16 cellular contexts compared by ENCODE assay signal in genomic region chr9:19703702-19704101, GRCh38.
DNase-seq lines count a peak whose midpoint lies in the region; ATAC-seq, FAIRE-seq and TF ChIP-seq lines count a peak whose summit lies in the region.
"Had no signal": no experiment of that assay in that cellular context is flagged by ENCODE, and none has a peak within 500 bp of the region (broad histone marks: within the 10 kb centered on the region; RNA-seq: fewer than 3 reads in every experiment).

No MANE protein-coding gene starts in this region.

- H2AFZ ChIP-seq in K562 (ENCODE audit: low read depth, low read length) = no peak overlapping the region

- no peak overlapping the region for H3K4me2 ChIP-seq in K562 (ENCODE audit: insufficient read depth, low read length)
- H3K4me2 ChIP-seq: BLaER1 had no signal

- H3K9me3 ChIP-seq in K562 (replicated peaks; ENCODE audit: control insufficient read depth, insufficient read depth, low read depth, low read length) (no peaks in the 10 kb centered on the region), BE2C (no peaks in the 10 kb centered on the region)
- H3K9me3 ChIP-seq: BLaER1, Caco-2 had no signal

- TF ChIP-seq RAD21 in K562 (CRISPR knock-in tag; conservative IDR thresholded peaks at IDR 0.05 in 1 of 2, IDR thresholded peaks at IDR 0.05 in 1 of 2) = no peak

- TF ChIP-seq POLR2A in K562 (conservative IDR thresholded peaks at IDR 0.05) (no peak), lower leg skin (IDR thresholded peaks at IDR 0.05) (no peak)

- in situ Hi-C loops in K562 (cut with MboI) = no loop called here

- H3K79me2 ChIP-seq in K562 (ENCODE audit: control insufficient read depth, insufficient read depth, low read length) = no peaks in the 10 kb centered on the region

- H3K9ac ChIP-seq in K562 (ENCODE audit: insufficient read depth in 1 of 2, low read depth in 2 of 2, low read length in 2 of 2) = no peak overlapping the region
- H3K9ac ChIP-seq: BLaER1 had no signal

- H3K9me1 ChIP-seq in K562 (ENCODE audit: control insufficient read depth, insufficient read depth, low read length) = no peaks in the 10 kb centered on the region

- H3K4me3 ChIP-seq in K562 (no peak overlapping the region), lower leg skin (ENCODE audit: low read depth, poor library complexity, severe bottlenecking) (no peak overlapping the region), BE2C (ENCODE audit: low read depth, low read length) (no peak overlapping the region)
- H3K4me3 ChIP-seq: BLaER1 had no signal

- H3K27ac ChIP-seq in K562 (ENCODE audit: extremely low read depth, low read depth, low read length) (no peak overlapping the region), foreskin keratinocyte (no peak overlapping the region)
- H3K27ac ChIP-seq: BLaER1, HL-60 had no signal

- ATAC-seq in K562 (no peak), foreskin keratinocyte (peak; percentile 45)
- ATAC-seq: HCT116 had no signal

- intact Hi-C loops in K562 (cut with micrococcal nuclease) (no loop called here), lower leg skin (cut with DNase I; ENCODE audit: low total_unique reads) (no loop called here)

- no peaks in the 10 kb centered on the region for H3K27me3 ChIP-seq in K562 (ENCODE audit: control insufficient read depth in 2 of 2, insufficient read depth in 2 of 2, low read length in 2 of 2)
- H3K27me3 ChIP-seq in foreskin keratinocyte = no peaks in the 10 kb centered on the region
- H3K27me3 ChIP-seq in BE2C = no peaks in the 10 kb centered on the region
- H3K27me3 ChIP-seq: BLaER1 had no signal

- POLR2A ChIA-PET in K562 (lab: Yijun Ruan, JAX) = no interaction called here

- BruUV-seq in K562 (replicated peaks; lab: Mats Ljungman, UMichigan) = no TSS peak

- H3K4me1 ChIP-seq in K562 (replicated peaks in 1 of 2; ENCODE audit: control insufficient read depth in 2 of 2, insufficient read depth in 2 of 2, low read length in 2 of 2) = no peaks in the 10 kb centered on the region; a peak in 1 of 5 replicates
- peaks cover 10% of the 10 kb centered on the region for H3K4me1 ChIP-seq in foreskin keratinocyte
- no peaks in the 10 kb centered on the region for H3K4me1 ChIP-seq in BE2C
- H3K4me1 ChIP-seq: Caco-2 had no signal

- FAIRE-seq in K562 (lab: Jason Lieb, UNC) = no peak
- FAIRE-seq: A204.1, GM12892 had no signal

- H4K20me1 ChIP-seq in K562 (replicated peaks; ENCODE audit: control insufficient read depth, insufficient read depth, low read length) = no peaks in the 10 kb centered on the region
- H4K20me1 ChIP-seq: BLaER1 had no signal

- peak; percentile 39 for DNase-seq in HCEC 1CT
- no peak for DNase-seq in K562 (ENCODE audit: extremely low read depth in 1 of 4, low spot score in 3 of 4)
- peak in 1 of 2 donors; percentile 9 for DNase-seq in foreskin keratinocyte
- DNase-seq in AML-193 (lab: John Stamatoyannopoulos, UW) = no peak
- no peak for DNase-seq in lower leg skin (ENCODE audit: low spot score in 2 of 2)
- no peak for DNase-seq in BE2C
- DNase-seq in NCI-H69 (lab: John Stamatoyannopoulos, UW) = no peak
- DNase-seq: Caco-2; CD8-positive, alpha-beta memory T cell; DND-41; GDM1 had no signal

- CTCF ChIA-PET in K562 (lab: Yijun Ruan, JAX; ENCODE audit: low intra/inter-chr PET ratio) = no interaction called here

- H3K36me3 ChIP-seq in K562 (ENCODE audit: control insufficient read depth, insufficient read depth, low read length) (no peaks in the 10 kb centered on the region), BE2C (no peaks in the 10 kb centered on the region)
- H3K36me3 ChIP-seq: BLaER1 had no signal

- TF ChIP-seq CTCF in K562 (IDR thresholded peaks at IDR 0.05 in 2 of 3, conservative IDR thresholded peaks at IDR 0.05 in 1 of 3; ENCODE audit: insufficient read depth in 2 of 3, low read depth in 1 of 3, low read length in 3 of 3) (no peak), foreskin keratinocyte (conservative IDR thresholded peaks at IDR 0.05) (no peak), lower leg skin (IDR thresholded peaks at IDR 0.05) (no peak), BE2C (IDR thresholded peaks at IDR 0.05; ENCODE audit: low read depth, low read length) (no peak)

- TF ChIP-seq EP300 in K562 (IDR thresholded peaks at IDR 0.05; ENCODE audit: low read length) = no peak

TF ChIP-seq in K562, 482 proteins besides CTCF, POLR2A, EP300 and RAD21:
- 0 out of 2 replicates have a peak, but pooled peaks have one; percentile 8 for TF ChIP-seq MAFG (tag; conservative IDR thresholded peaks at IDR 0.05)
- peak; percentile 36; the same call in 1 of the 2 replicates for TF ChIP-seq ZNF316 (IDR thresholded peaks at IDR 0.05)
- TF ChIP-seq, protein P1, sequence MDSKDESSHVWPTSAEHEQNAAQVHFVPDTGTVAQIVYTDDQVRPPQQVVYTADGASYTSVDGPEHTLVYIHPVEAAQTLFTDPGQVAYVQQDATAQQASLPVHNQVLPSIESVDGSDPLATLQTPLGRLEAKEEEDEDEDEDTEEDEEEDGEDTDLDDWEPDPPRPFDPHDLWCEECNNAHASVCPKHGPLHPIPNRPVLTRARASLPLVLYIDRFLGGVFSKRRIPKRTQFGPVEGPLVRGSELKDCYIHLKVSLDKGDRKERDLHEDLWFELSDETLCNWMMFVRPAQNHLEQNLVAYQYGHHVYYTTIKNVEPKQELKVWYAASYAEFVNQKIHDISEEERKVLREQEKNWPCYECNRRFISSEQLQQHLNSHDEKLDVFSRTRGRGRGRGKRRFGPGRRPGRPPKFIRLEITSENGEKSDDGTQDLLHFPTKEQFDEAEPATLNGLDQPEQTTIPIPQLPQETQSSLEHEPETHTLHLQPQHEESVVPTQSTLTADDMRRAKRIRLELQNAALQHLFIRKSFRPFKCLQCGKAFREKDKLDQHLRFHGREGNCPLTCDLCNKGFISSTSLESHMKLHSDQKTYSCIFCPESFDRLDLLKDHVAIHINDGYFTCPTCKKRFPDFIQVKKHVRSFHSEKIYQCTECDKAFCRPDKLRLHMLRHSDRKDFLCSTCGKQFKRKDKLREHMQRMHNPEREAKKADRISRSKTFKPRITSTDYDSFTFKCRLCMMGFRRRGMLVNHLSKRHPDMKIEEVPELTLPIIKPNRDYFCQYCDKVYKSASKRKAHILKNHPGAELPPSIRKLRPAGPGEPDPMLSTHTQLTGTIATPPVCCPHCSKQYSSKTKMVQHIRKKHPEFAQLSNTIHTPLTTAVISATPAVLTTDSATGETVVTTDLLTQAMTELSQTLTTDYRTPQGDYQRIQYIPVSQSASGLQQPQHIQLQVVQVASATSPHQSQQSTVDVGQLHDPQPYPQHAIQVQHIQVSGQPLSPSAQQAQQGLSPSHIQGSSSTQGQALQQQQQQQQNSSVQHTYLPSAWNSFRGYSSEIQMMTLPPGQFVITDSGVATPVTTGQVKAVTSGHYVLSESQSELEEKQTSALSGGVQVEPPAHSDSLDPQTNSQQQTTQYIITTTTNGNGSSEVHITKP (IDR thresholded peaks at IDR 0.05; ENCODE audit: partially characterized antibody) = no peak
- TF ChIP-seq CREM (IDR thresholded peaks at IDR 0.05; ENCODE audit: low read depth) = no peak
- TF ChIP-seq, protein P2, sequence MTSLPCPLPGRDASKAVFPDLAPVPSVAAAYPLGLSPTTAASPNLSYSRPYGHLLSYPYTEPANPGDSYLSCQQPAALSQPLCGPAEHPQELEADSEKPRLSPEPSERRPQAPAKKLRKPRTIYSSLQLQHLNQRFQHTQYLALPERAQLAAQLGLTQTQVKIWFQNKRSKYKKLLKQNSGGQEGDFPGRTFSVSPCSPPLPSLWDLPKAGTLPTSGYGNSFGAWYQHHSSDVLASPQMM (CRISPR knock-in tag; IDR thresholded peaks at IDR 0.05) = no peak
